10 cellular contexts compared by ENCODE assay signal in the genomic region with DNA sequence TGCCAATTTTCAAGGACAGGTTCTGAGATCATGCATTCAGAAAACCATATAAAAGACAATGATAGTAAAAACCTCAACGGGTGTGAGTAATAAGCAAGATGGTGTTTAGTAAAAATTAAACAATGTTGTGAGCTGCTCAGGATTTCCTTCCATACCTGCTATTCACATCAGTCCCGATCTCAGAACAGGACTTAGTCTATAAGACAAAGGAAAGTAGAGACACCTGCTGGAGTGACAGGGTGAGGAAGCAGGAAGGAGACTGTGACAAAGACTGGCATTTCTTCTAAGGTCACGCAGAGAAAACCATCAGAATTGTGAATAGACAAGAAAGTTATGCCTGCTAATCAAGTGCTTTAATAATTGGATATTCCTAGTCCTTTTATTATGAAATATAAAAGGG.
A peak's percentile ranks its signal among the peaks of the same experiment; 100 is the strongest.
DNase-seq lines count a peak whose midpoint lies in the region; ATAC-seq, FAIRE-seq and TF ChIP-seq lines count a peak whose summit lies in the region.
"Had no signal": no experiment of that assay in that cellular context is flagged by ENCODE, and none has a peak within 500 bp of the region (broad histone marks: within the 10 kb centered on the region; RNA-seq: fewer than 3 reads in every experiment).

No MANE protein-coding gene starts in this region.

- CTCF ChIA-PET in GM10248 (lab: Yijun Ruan, JAX), result no interaction called here

- DNase-seq in GM10248 (ENCODE audit: extremely low spot score), result no peak
- peak; percentile 59 for DNase-seq in HT-29 (ENCODE audit: low spot score)
- DNase-seq in RPMI8226, result peak; percentile 7
- no peak for DNase-seq in kidney epithelial cell (ENCODE audit: low read depth)
- no peak for DNase-seq in NCI-H1436 (lab: John Stamatoyannopoulos, UW)
- DNase-seq in UCSD-AML1 (lab: John Stamatoyannopoulos, UW; ENCODE audit: unreplicated experiment), result no peak
- no peak for DNase-seq in GM19239 (ENCODE audit: insufficient read length, low spot score)
- DNase-seq: esophagus squamous epithelium had no signal

- no peaks in the 10 kb centered on the region for H3K27me3 ChIP-seq in kidney epithelial cell (ENCODE audit: control insufficient read depth, insufficient read depth, low read length)
- H3K27me3 ChIP-seq: esophagus squamous epithelium had no signal

- POLR2A ChIA-PET in GM10248 (lab: Yijun Ruan, JAX), result no interaction called here

- ATAC-seq in GM21786 (IDR thresholded peaks at IDR 0.05; ENCODE audit: unreplicated experiment), result no peak

- FAIRE-seq in GM19239 (lab: Jason Lieb, UNC), result no peak
- FAIRE-seq: G401.6 had no signal

- TF ChIP-seq CTCF in GM10248 (IDR thresholded peaks at IDR 0.05; ENCODE audit: control extremely low read depth, extremely low read depth, low read depth, missing control alignments), result peak; percentile 29
- peak; percentile 45 for TF ChIP-seq CTCF in kidney epithelial cell (IDR thresholded peaks at IDR 0.05; ENCODE audit: insufficient read depth, low read length, poor library complexity, severe bottlenecking)

- no peak overlapping the region for H3K4me3 ChIP-seq in kidney epithelial cell (ENCODE audit: low read depth, low read length)
- H3K4me3 ChIP-seq: esophagus squamous epithelium had no signal

- no peaks in the 10 kb centered on the region for H3K36me3 ChIP-seq in kidney epithelial cell (ENCODE audit: control insufficient read depth, insufficient read depth, low read length)
- H3K36me3 ChIP-seq: esophagus squamous epithelium had no signal

Comparison
In these comparisons a context has a peak if more than half of its experiments do, and no peak if none do; other contexts are left out.
1. DNase-seq: peak in HT-29 (single experiment) and RPMI8226 (single experiment); none in GM10248 (single experiment), kidney epithelial cell (single experiment), NCI-H1436 (single experiment), UCSD-AML1 (single experiment) and GM19239 (single experiment).